In the genomic region with DNA sequence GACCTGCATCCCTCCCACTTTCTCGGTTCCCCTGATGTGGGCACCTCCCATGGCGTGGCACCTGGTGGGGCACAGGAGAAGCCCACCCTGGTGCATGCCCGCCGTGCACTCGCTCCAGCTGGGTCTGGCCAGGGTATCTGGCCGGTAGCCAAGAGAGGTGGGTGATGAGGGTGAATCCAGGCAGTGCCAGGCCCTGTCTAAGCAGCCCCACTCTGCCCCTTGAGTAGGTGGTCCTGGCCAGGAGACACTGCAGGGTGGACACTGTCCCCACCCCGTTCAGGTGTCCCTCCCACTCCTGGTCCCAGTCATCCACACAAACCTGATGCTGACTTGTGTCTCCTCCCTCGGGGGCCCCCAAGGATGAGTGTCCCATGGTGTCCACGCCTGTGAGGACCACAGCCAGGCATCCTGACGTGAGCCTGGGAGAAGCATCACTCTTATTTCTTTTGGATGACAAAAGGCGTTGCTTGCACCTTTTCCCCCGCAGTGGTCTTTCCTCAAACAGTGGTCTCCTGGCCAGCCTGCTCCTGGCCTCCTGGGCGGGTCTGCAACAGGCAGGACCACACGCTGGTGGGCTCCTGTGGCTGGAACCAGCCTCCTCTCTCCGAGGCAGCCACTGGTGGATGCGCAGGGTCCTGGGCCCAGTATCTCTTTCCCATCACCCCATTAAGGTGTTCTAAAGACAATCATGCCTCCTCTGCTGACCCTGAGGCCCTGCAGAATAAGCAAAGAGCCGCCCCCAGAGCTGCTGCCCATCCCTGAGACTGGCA, we compare ENCODE assay signal across 26 cellular contexts.
"Had no signal": no experiment of that assay in that cellular context is flagged by ENCODE, and none has a peak within 500 bp of the region (broad histone marks: within the 10 kb centered on the region; RNA-seq: fewer than 3 reads in every experiment).

No MANE protein-coding gene starts in this region.

- H3K4me1 Mint-ChIP-seq: endodermal cell, nephron had no signal

- H3K9me3 Mint-ChIP-seq: activated CD4-positive, alpha-beta memory T cell treated with anti-CD3 and anti-CD28 coated beads for 36 hours; activated naive CD4-positive, alpha-beta T cell treated with anti-CD3 and anti-CD28 coated beads, Interleukin-2, amount 50 U/mL, for 24 hours; activated T-helper 2 cell treated with anti-CD3 and anti-CD28 coated beads, Interferon-gamma antibody, Interleukin-2, Interleukin-4, amounts not matched to agents 10 μg/mL and 5 μg/mL and 100 μg/mL, durations not matched to agents 14 hours and 24 hours and 36 hours; dendritic cell treated with granulocyte-macrophage colony-stimulating factor and Interleukin-4, amounts not matched to agents 40 ng/mL and 50 ng/mL, for 4 days; endodermal cell; immature natural killer cell; nephron had no signal

- H3K36me3 ChIP-seq: neutrophil, pancreas, tibial nerve had no signal

- ATAC-seq: activated naive CD8-positive, alpha-beta T cell treated with anti-CD3 and anti-CD28 coated beads, Interleukin-2, amount 50 U/mL, for 24 hours; esophagus mucosa; pancreas; psoas muscle had no signal

- H3K27ac ChIP-seq: neutrophil, pancreas, psoas muscle, tibial nerve, VCaP had no signal

- H3K27ac Mint-ChIP-seq: activated CD4-positive, alpha-beta memory T cell treated with anti-CD3 and anti-CD28 coated beads for 36 hours; activated naive CD4-positive, alpha-beta T cell treated with anti-CD3 and anti-CD28 coated beads, Interleukin-2, amount 50 U/mL, for 24 hours; activated naive CD8-positive, alpha-beta T cell treated with anti-CD3 and anti-CD28 coated beads, Interleukin-2, amount 50 U/mL, for 24 hours; activated T-helper 2 cell treated with anti-CD3 and anti-CD28 coated beads, Interferon-gamma antibody, Interleukin-2, Interleukin-4, amounts not matched to agents 10 μg/mL and 5 μg/mL and 100 μg/mL, durations not matched to agents 14 hours and 24 hours and 36 hours; dendritic cell treated with granulocyte-macrophage colony-stimulating factor and Interleukin-4, amounts not matched to agents 40 ng/mL and 50 ng/mL, for 4 days; endodermal cell; immature natural killer cell; nephron had no signal

- H3K9me3 ChIP-seq: neutrophil, pancreas, psoas muscle, tibial nerve had no signal

- H3K4me3 Mint-ChIP-seq: activated CD4-positive, alpha-beta memory T cell treated with anti-CD3 and anti-CD28 coated beads for 36 hours; activated naive CD4-positive, alpha-beta T cell treated with anti-CD3 and anti-CD28 coated beads, Interleukin-2, amount 50 U/mL, for 24 hours; activated naive CD8-positive, alpha-beta T cell treated with anti-CD3 and anti-CD28 coated beads, Interleukin-2, amount 50 U/mL, for 24 hours; dendritic cell treated with granulocyte-macrophage colony-stimulating factor and Interleukin-4, amounts not matched to agents 40 ng/mL and 50 ng/mL, for 4 days; endodermal cell; immature natural killer cell; nephron had no signal

- H3K4me3 ChIP-seq: lung, pancreas, psoas muscle, tibial nerve had no signal

- H3K36me3 Mint-ChIP-seq: activated CD4-positive, alpha-beta memory T cell treated with anti-CD3 and anti-CD28 coated beads for 36 hours; immature natural killer cell had no signal

- H3K27me3 ChIP-seq: neutrophil, pancreas, tibial nerve had no signal

- DNase-seq: activated CD4-positive, alpha-beta memory T cell treated with anti-CD3 and anti-CD28 coated beads for 36 hours; activated CD4-positive, alpha-beta T cell treated with anti-CD3 and anti-CD28 coated beads for 48 hours; activated CD8-positive, alpha-beta memory T cell treated with anti-CD3 and anti-CD28 coated beads, Interleukin-2, amount 50 U/mL, for 4 hours; activated naive CD8-positive, alpha-beta T cell treated with anti-CD3 and anti-CD28 coated beads, Interleukin-2, amount 50 U/mL, for 24 hours; activated T-cell treated with anti-CD3 and anti-CD28 coated beads, Interleukin-2, amount 50 U/mL, for 48 hours; amygdala; caudate nucleus; endodermal cell; foreskin fibroblast; hippocampal formation; immature natural killer cell; mesendoderm; psoas muscle; stimulated activated CD4-positive, alpha-beta T cell treated with anti-CD3 and anti-CD28 coated beads, Interleukin-2, amount 100 ng/mL, for 48 hours; stimulated activated naive CD4-positive, alpha-beta T cell treated with Interleukin-2 at 50 U/mL for 16 hours; T-helper 1 cell had no signal

- H3K4me1 ChIP-seq: pancreas, psoas muscle, tibial nerve had no signal
